1 cellular context compared by ENCODE assay signal in the genomic region with DNA sequence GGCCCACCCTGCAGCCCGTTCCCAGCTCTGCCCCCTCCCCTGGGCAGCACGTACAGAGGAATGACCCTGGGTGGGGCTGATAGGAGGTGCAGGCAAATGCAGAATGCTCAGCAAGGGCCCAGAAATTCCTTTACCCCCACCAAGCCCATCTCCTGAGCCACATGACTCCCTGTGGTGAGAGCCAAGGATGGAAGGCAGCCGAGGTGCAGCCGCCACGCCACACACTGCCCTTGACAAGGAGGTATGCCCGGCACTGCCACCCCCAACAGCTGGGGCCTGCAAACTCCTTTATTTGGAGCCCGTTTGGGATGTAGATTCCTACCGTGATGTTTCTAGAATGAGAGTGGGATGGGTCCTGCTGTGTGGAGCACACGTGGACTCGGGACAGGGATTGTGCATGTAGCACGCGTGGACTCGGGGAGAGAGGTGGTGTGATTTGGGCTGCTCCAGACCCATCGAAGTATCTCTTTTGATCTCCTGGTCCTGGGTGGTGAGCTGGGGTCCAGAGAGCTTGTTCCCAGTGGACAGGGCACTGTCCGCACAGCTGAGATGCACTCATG.
TF ChIP-seq lines count a peak whose summit lies in the region.

No MANE protein-coding gene starts in this region.

TF ChIP-seq in IMR-90, 13 proteins besides CTCF, POLR2A, EP300 and RAD21:
- TF ChIP-seq BHLHE40 (IDR thresholded peaks at IDR 0.05; ENCODE audit: low read depth, low read length), result no peak
- no peak for TF ChIP-seq MAZ (IDR thresholded peaks at IDR 0.05; ENCODE audit: borderline replicate concordance, low read depth, low read length)
- TF ChIP-seq, protein P1, sequence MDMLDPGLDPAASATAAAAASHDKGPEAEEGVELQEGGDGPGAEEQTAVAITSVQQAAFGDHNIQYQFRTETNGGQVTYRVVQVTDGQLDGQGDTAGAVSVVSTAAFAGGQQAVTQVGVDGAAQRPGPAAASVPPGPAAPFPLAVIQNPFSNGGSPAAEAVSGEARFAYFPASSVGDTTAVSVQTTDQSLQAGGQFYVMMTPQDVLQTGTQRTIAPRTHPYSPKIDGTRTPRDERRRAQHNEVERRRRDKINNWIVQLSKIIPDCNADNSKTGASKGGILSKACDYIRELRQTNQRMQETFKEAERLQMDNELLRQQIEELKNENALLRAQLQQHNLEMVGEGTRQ (IDR thresholded peaks at IDR 0.05; ENCODE audit: low read depth, low read length), result no peak
- no peak for TF ChIP-seq RCOR1 (IDR thresholded peaks at IDR 0.05; ENCODE audit: insufficient replicate concordance, low read length)
- TF ChIP-seq, protein P2, sequence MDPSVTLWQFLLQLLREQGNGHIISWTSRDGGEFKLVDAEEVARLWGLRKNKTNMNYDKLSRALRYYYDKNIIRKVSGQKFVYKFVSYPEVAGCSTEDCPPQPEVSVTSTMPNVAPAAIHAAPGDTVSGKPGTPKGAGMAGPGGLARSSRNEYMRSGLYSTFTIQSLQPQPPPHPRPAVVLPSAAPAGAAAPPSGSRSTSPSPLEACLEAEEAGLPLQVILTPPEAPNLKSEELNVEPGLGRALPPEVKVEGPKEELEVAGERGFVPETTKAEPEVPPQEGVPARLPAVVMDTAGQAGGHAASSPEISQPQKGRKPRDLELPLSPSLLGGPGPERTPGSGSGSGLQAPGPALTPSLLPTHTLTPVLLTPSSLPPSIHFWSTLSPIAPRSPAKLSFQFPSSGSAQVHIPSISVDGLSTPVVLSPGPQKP (IDR thresholded peaks at IDR 0.05; ENCODE audit: borderline replicate concordance, low read depth, low read length), result no peak
- TF ChIP-seq NFE2L2 (IDR thresholded peaks at IDR 0.05; ENCODE audit: low read depth, low read length), result no peak
- no peak for TF ChIP-seq MXI1 (IDR thresholded peaks at IDR 0.05; ENCODE audit: borderline replicate concordance, low read depth, low read length)
- no peak for TF ChIP-seq FOS (IDR thresholded peaks at IDR 0.05; ENCODE audit: low read depth, low read length)
- TF ChIP-seq RFX5 (IDR thresholded peaks at IDR 0.05; ENCODE audit: low read depth, low read length), result no peak
- TF ChIP-seq SMC3 (IDR thresholded peaks at IDR 0.05; ENCODE audit: low read depth, low read length), result no peak
- no peak for TF ChIP-seq MAFK (IDR thresholded peaks at IDR 0.05; ENCODE audit: low read depth, low read length)
